8 cellular contexts compared by ENCODE assay signal in genomic region chr15:53586815-53587214, GRCh38.
DNase-seq lines count a peak whose midpoint lies in the region; ATAC-seq and TF ChIP-seq lines count a peak whose summit lies in the region.

No MANE protein-coding gene starts in this region.

- peak; percentile 65 for ATAC-seq in GM21423 (IDR thresholded peaks at IDR 0.05; ENCODE audit: unreplicated experiment)
- ATAC-seq in T-helper 17 cell = no peak

- peak; percentile 6 for DNase-seq in NCI-H146 (lab: John Stamatoyannopoulos, UW)
- no peak for DNase-seq in NCI-H146 treated with DMSO at 0.1 percent for 48 hours (lab: John Stamatoyannopoulos, UW; ENCODE audit: unreplicated experiment)
- DNase-seq in NCI-H1694 treated with DMSO at 0.1 percent for 48 hours (lab: John Stamatoyannopoulos, UW) = peak; percentile 12
- peak; percentile 6 for DNase-seq in choroid plexus epithelial cell (ENCODE audit: low read depth)
- peak; percentile 49 for DNase-seq in retina
- no peak for DNase-seq in NOMO-1 treated with DMSO at 0.1 percent for 48 hours (lab: John Stamatoyannopoulos, UW; ENCODE audit: unreplicated experiment)
- no peak for DNase-seq in T-helper 17 cell

- no peaks in the 10 kb centered on the region for H3K4me1 Mint-ChIP-seq in T-helper 17 cell

- no peaks in the 10 kb centered on the region for H3K9me3 ChIP-seq in T-helper 17 cell (ENCODE audit: control insufficient read depth, low read length, poor library complexity, severe bottlenecking)

- no peak overlapping the region for H3K4me3 ChIP-seq in choroid plexus epithelial cell (ENCODE audit: low read depth, low read length)

- no peaks in the 10 kb centered on the region for H3K27me3 Mint-ChIP-seq in T-helper 17 cell

- no peaks in the 10 kb centered on the region for H3K36me3 Mint-ChIP-seq in T-helper 17 cell (ENCODE audit: low read depth)

- no peak overlapping the region for H3K27ac Mint-ChIP-seq in T-helper 17 cell

- peak; percentile 29 for TF ChIP-seq CTCF in choroid plexus epithelial cell (conservative IDR thresholded peaks at IDR 0.05; ENCODE audit: low read depth, low read length)

- no peak overlapping the region for H3K4me3 Mint-ChIP-seq in T-helper 17 cell

Comparison
In these comparisons a context has a peak if more than half of its experiments do, and no peak if none do; other contexts are left out.
1. DNase-seq: peak in NCI-H146 (single experiment), NCI-H1694 treated with DMSO at 0.1 percent for 48 hours (single experiment), choroid plexus epithelial cell (single experiment) and retina (single experiment); none in NCI-H146 treated with DMSO at 0.1 percent for 48 hours (single experiment), NOMO-1 treated with DMSO at 0.1 percent for 48 hours (single experiment) and T-helper 17 cell (0 of 3).